ENCODE assay signal across 1 cellular context in the genomic region with DNA sequence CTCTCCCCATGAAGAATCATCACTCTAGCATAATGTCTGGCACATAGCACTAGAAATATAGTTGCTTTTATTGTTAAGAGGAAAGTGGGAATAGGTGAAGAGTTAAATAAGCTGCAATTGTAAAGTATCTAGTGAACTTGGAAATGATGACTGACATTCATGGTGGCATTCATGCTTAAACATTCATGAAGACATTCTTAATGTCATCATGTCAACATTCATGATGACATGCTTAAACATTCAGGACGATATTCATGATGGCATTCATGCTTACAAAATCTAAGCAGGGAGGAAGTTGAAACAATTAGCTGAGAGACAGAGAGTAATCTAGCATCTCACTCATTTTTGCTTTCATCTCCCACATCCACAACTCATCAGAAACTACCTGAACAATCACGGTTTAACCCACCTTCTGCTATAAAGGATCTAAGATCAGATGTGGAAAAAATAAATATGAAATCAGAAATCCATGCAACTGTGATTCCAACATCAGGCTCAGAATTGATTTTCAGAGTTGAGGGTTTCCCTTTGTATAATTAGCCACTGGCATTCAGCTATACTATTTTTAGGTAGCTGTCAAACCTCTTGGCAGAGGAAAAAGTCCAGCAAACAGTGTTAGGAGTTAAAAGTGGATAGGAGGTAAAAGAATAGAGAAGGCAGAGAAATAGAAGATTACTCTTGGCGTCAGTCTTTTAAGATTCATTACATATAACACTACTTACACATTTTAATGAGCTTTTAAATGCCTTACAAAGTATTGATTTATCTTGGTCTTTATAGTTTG.
TF ChIP-seq lines count a peak whose summit lies in the region.

No MANE protein-coding gene starts in this region.

TF ChIP-seq in H1, 55 proteins besides CTCF, POLR2A, EP300 and RAD21:
- no peak for TF ChIP-seq POU5F1 (IDR thresholded peaks at IDR 0.05; ENCODE audit: low read depth, low read length)
- TF ChIP-seq RXRA (IDR thresholded peaks at IDR 0.05; ENCODE audit: insufficient read depth, low read depth, low read length) = no peak
- TF ChIP-seq, protein P1, sequence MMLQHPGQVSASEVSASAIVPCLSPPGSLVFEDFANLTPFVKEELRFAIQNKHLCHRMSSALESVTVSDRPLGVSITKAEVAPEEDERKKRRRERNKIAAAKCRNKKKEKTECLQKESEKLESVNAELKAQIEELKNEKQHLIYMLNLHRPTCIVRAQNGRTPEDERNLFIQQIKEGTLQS (IDR thresholded peaks at IDR 0.05; ENCODE audit: insufficient read depth, low read depth, low read length) = no peak
- TF ChIP-seq CBX5 (IDR thresholded peaks at IDR 0.05; ENCODE audit: low read depth, low read length) = no peak
- TF ChIP-seq RNF2 (IDR thresholded peaks at IDR 0.05; ENCODE audit: borderline replicate concordance, low read depth, low read length, missing control alignments, poor library complexity, severe bottlenecking) = no peak
- TF ChIP-seq, protein P2, sequence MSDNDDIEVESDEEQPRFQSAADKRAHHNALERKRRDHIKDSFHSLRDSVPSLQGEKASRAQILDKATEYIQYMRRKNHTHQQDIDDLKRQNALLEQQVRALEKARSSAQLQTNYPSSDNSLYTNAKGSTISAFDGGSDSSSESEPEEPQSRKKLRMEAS (IDR thresholded peaks at IDR 0.05) = no peak
- TF ChIP-seq SIX5 (IDR thresholded peaks at IDR 0.05; ENCODE audit: low read depth, low read length) = no peak
- no peak for TF ChIP-seq TCF12 (IDR thresholded peaks at IDR 0.05; ENCODE audit: low read depth, low read length)
- TF ChIP-seq, protein P3, sequence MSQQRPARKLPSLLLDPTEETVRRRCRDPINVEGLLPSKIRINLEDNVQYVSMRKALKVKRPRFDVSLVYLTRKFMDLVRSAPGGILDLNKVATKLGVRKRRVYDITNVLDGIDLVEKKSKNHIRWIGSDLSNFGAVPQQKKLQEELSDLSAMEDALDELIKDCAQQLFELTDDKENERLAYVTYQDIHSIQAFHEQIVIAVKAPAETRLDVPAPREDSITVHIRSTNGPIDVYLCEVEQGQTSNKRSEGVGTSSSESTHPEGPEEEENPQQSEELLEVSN (IDR thresholded peaks at IDR 0.05) = no peak
- TF ChIP-seq CTBP2 (IDR thresholded peaks at IDR 0.05; ENCODE audit: borderline replicate concordance, insufficient read depth, insufficient read length, low read length) = no peak
